In the genomic region with DNA sequence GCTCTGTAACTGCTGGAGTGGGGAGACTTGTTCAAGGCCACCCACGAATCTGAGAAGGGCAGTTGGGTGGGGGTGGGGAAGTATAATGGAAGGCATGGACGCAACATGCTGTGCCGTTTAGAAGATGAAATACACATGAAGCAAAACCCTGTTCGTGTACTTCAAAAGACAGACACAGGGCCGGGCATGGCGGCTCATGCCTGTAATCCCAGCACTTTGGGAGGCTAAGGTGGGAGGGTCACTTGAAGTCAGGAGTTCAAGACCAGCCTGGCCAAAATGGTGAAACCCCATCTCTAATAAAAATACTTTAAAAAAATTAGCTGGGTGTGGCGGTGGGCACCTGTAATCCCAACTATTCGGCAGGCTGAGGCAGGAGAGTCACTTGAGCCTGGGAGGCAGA, we compare ENCODE assay signal across 15 cellular contexts. TPM values are rescaled to one million over a fixed set of nuclear protein-coding genes. Genes with fewer than 3 reads are reported as not detected.
DNase-seq lines count a peak whose midpoint lies in the region; ATAC-seq and TF ChIP-seq lines count a peak whose summit lies in the region.
"Had no signal": no experiment of that assay in that cellular context is flagged by ENCODE, and none has a peak within 500 bp of the region (broad histone marks: within the 10 kb centered on the region; RNA-seq: fewer than 3 reads in every experiment).

No MANE protein-coding gene starts in this region.

- H3K27me3 Mint-ChIP-seq in activated CD8-positive, alpha-beta memory T cell treated with anti-CD3 and anti-CD28 coated beads, Interleukin-2, amount 10 ng/mL, durations not matched to agents 7 days and 5 days: no peaks in the 10 kb centered on the region
- H3K27me3 Mint-ChIP-seq: CD4-positive, alpha-beta T cell had no signal

- H3K36me3 Mint-ChIP-seq in activated CD8-positive, alpha-beta memory T cell treated with anti-CD3 and anti-CD28 coated beads, Interleukin-2, amount 10 ng/mL, durations not matched to agents 7 days and 5 days: no peaks in the 10 kb centered on the region

- no peak for ATAC-seq in activated CD8-positive, alpha-beta memory T cell treated with anti-CD3 and anti-CD28 coated beads, Interleukin-2, amount 10 ng/mL, durations not matched to agents 7 days and 5 days
- ATAC-seq in left ventricle myocardium superior (no peak), sciatic nerve (no peak), HG03039 (IDR thresholded peaks at IDR 0.05; ENCODE audit: unreplicated experiment) (no peak)
- ATAC-seq: A549 had no signal

- H3K27ac ChIP-seq in left ventricle myocardium inferior (replicated peaks): peak overlapping the region; percentile 91
- H3K27ac ChIP-seq: 22Rv1, A549, C4-2B, HL-60 had no signal

- intact Hi-C loops in left ventricle myocardium inferior (cut with micrococcal nuclease) (no loop called here), left ventricle myocardium superior (cut with micrococcal nuclease) (no loop called here), sciatic nerve (cut with DNase I) (no loop called here)

- CTCF ChIA-PET in activated CD8-positive, alpha-beta memory T cell treated with anti-CD3 and anti-CD28 coated beads, Interleukin-2, amount 10 ng/mL, durations not matched to agents 7 days and 5 days (lab: Charles Lee): no interaction called here

- DNase-seq in activated CD8-positive, alpha-beta memory T cell treated with anti-CD3 and anti-CD28 coated beads for 24 hours: peak; percentile 9
- DNase-seq in activated CD8-positive, alpha-beta memory T cell treated with anti-CD3 and anti-CD28 coated beads, Interleukin-2, amount 10 ng/mL, durations not matched to agents 7 days and 5 days: no peak
- DNase-seq in left ventricle myocardium inferior (no peak), left ventricle myocardium superior (no peak), sciatic nerve (ENCODE audit: low spot score) (peak; percentile 26), epidermal melanocyte (ENCODE audit: insufficient read length, low spot score) (no peak)
- DNase-seq: AML-193; Caco-2; CD4-positive, alpha-beta T cell had no signal

- no peak for TF ChIP-seq CTCF in left ventricle myocardium inferior (IDR thresholded peaks at IDR 0.05; ENCODE audit: borderline replicate concordance)

- H3K9me3 Mint-ChIP-seq in activated CD8-positive, alpha-beta memory T cell treated with anti-CD3 and anti-CD28 coated beads, Interleukin-2, amount 10 ng/mL, durations not matched to agents 7 days and 5 days (ENCODE audit: low read depth): no peaks in the 10 kb centered on the region
- H3K9me3 Mint-ChIP-seq: CD4-positive, alpha-beta T cell had no signal

- H3K9me3 ChIP-seq in left ventricle myocardium inferior (replicated peaks): no peaks in the 10 kb centered on the region
- H3K9me3 ChIP-seq: A549, Caco-2, HAP-1 had no signal

- no peak overlapping the region for H3K4me3 ChIP-seq in left ventricle myocardium inferior
- H3K4me3 ChIP-seq: A549, HAP-1 had no signal

- no peaks in the 10 kb centered on the region for H3K27me3 ChIP-seq in left ventricle myocardium inferior (ENCODE audit: low read depth)

- H3K4me3 Mint-ChIP-seq in activated CD8-positive, alpha-beta memory T cell treated with anti-CD3 and anti-CD28 coated beads, Interleukin-2, amount 10 ng/mL, durations not matched to agents 7 days and 5 days: no peak overlapping the region
- H3K4me3 Mint-ChIP-seq: CD4-positive, alpha-beta T cell had no signal

- no peak overlapping the region for H3K27ac Mint-ChIP-seq in activated CD8-positive, alpha-beta memory T cell treated with anti-CD3 and anti-CD28 coated beads, Interleukin-2, amount 10 ng/mL, durations not matched to agents 7 days and 5 days
- H3K27ac Mint-ChIP-seq: CD4-positive, alpha-beta T cell had no signal

- H3K36me3 ChIP-seq in left ventricle myocardium inferior: peaks cover 5% of the 10 kb centered on the region
- H3K36me3 ChIP-seq: HAP-1 had no signal

- no peaks in the 10 kb centered on the region for H3K4me1 Mint-ChIP-seq in activated CD8-positive, alpha-beta memory T cell treated with anti-CD3 and anti-CD28 coated beads, Interleukin-2, amount 10 ng/mL, durations not matched to agents 7 days and 5 days

- peaks cover 30% of the 10 kb centered on the region for H3K4me1 ChIP-seq in left ventricle myocardium inferior
- H3K4me1 ChIP-seq: A549, HAP-1 had no signal

RNA-seq across cellular contexts. Expression of gene SFMBT1, which starts 36.9 kb away (rescaled TPM):
- total RNA-seq in activated CD8-positive, alpha-beta memory T cell treated with anti-CD3 and anti-CD28 coated beads, Interleukin-2, amount 10 ng/mL, durations not matched to agents 7 days and 5 days: 10 to 100 TPM; 25.9 to 29.7 TPM
- 15.9 TPM for total RNA-seq in left ventricle myocardium inferior
- 20.0 TPM for total RNA-seq in left ventricle myocardium superior
- 12.0 TPM for total RNA-seq in sciatic nerve

RNA-seq across cellular contexts. Expression of gene RFT1, which starts 47.5 kb away (rescaled TPM):
- 10 to 100 TPM; 32.4 to 38.3 TPM for total RNA-seq in activated CD8-positive, alpha-beta memory T cell treated with anti-CD3 and anti-CD28 coated beads, Interleukin-2, amount 10 ng/mL, durations not matched to agents 7 days and 5 days
- total RNA-seq in left ventricle myocardium inferior (9.4 TPM), left ventricle myocardium superior (8.5 TPM), sciatic nerve (21.3 TPM)

Comparison
In these comparisons a context has a peak if more than half of its experiments do, and no peak if none do; other contexts are left out.
1. DNase-seq: peak in activated CD8-positive, alpha-beta memory T cell treated with anti-CD3 and anti-CD28 coated beads for 24 hours (single experiment) and sciatic nerve (single experiment); none in activated CD8-positive, alpha-beta memory T cell treated with anti-CD3 and anti-CD28 coated beads, Interleukin-2, amount 10 ng/mL, durations not matched to agents 7 days and 5 days (single experiment), left ventricle myocardium inferior (single experiment), left ventricle myocardium superior (single experiment) and epidermal melanocyte (single experiment).